1 cellular context compared by ENCODE assay signal in the genomic region with DNA sequence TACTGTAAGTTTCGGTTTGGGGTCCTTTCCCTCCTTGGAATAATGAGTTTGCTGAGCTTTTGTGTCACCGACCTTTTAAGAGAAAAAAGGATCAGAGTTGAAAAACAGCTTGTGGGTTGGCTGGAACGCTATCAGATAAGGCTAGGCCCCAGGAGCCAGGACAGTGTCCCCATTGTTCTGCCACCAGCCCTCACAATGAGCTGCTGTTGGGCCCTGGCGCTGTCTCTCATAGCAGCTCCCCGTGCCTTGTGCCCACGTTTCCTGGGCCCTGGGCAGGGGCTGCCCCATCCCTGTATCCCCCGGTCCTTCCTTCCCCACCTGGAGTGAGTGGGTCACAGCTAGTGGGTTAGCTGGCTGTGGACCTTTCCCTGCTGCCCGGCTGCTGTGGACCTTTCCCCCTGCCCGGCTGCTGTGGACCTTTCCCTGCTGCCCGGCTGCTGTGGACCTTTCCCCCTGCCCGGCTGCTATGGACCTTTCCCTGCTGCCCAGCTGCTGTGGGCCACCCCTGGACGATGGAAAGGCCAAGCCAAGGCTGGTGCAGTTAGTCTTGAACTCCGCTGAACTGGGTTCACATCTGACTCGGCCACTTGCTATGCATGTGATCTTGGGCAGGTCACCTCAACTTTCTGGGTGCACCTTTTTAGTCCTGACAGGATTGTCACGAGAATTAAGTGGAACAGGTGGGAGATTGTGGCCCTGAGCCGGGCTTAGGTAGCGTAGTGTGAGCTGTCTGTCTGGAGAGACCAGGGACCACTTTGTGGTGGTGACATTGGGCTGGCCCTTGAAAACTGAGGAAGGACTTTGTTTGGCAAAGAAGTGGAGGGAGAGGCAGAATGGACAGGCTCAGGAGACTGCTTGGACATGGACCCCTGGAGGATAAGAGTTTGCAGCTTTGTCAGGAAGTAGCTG.
TF ChIP-seq lines count a peak whose summit lies in the region.

No MANE protein-coding gene starts in this region.

TF ChIP-seq in HepG2, 621 proteins besides CTCF, POLR2A, EP300 and RAD21 (continued from another document and continues in another):
- TF ChIP-seq HIVEP1 (CRISPR knock-in tag; IDR thresholded peaks at IDR 0.05) (peak; percentile 59; the same call in 1 of the 2 replicates), ZFYVE20 (CRISPR knock-in tag; IDR thresholded peaks at IDR 0.05; ENCODE audit: borderline replicate concordance, low read depth) (no peak), KLF15 (CRISPR knock-in tag; IDR thresholded peaks at IDR 0.05; ENCODE audit: borderline replicate concordance) (no peak), SNAPC5 (CRISPR knock-in tag; IDR thresholded peaks at IDR 0.05; ENCODE audit: borderline replicate concordance) (no peak), ZC3H13 (CRISPR knock-in tag; IDR thresholded peaks at IDR 0.05) (peak; percentile 47; the same call in 1 of the 2 replicates), XRCC5 (optimal IDR thresholded peaks at IDR 0.05; ENCODE audit: low read length) (no peak), ZBTB26 (CRISPR knock-in tag; IDR thresholded peaks at IDR 0.05; ENCODE audit: borderline replicate concordance) (no peak), ZNF44 (CRISPR knock-in tag; IDR thresholded peaks at IDR 0.05) (0 out of 2 replicates have a peak, but pooled peaks have one; percentile 38), ZNF598 (CRISPR knock-in tag; IDR thresholded peaks at IDR 0.05; ENCODE audit: borderline replicate concordance) (peak; percentile 51; the same call in 1 of the 2 replicates), ZNF850 (CRISPR knock-in tag; conservative IDR thresholded peaks at IDR 0.05) (no peak), ZNF816 (CRISPR knock-in tag; IDR thresholded peaks at IDR 0.05; ENCODE audit: borderline replicate concordance) (no peak; the same call in 1 of the 2 replicates), MAZ (IDR thresholded peaks at IDR 0.05; ENCODE audit: borderline replicate concordance, low read depth, low read length) (no peak), MAZ (CRISPR knock-in tag; IDR thresholded peaks at IDR 0.05; ENCODE audit: low read depth) (no peak; the same call in none of the 2 replicates), MTA3 (CRISPR knock-in tag; IDR thresholded peaks at IDR 0.05) (no peak), GATA4 (IDR thresholded peaks at IDR 0.05; ENCODE audit: borderline replicate concordance, low read depth) (0 out of 2 replicates have a peak, but pooled peaks have one; percentile 40), ZC3H4 (CRISPR knock-in tag; IDR thresholded peaks at IDR 0.05; ENCODE audit: borderline replicate concordance) (peak; percentile 50; the same call in 1 of the 2 replicates), MATR3 (CRISPR knock-in tag; IDR thresholded peaks at IDR 0.05) (no peak), SP1 (IDR thresholded peaks at IDR 0.05) (no peak), SP1 (CRISPR knock-in tag; IDR thresholded peaks at IDR 0.05) (no peak), ZNF652 (CRISPR knock-in tag; IDR thresholded peaks at IDR 0.05; ENCODE audit: borderline replicate concordance, low read depth) (no peak), ZNF205 (CRISPR knock-in tag; IDR thresholded peaks at IDR 0.05) (no peak), CREM (IDR thresholded peaks at IDR 0.05) (peak; percentile 57; the same call in 1 of the 2 replicates), CREM (CRISPR knock-in tag; IDR thresholded peaks at IDR 0.05) (no peak), CAMTA2 (CRISPR knock-in tag; IDR thresholded peaks at IDR 0.05; ENCODE audit: borderline replicate concordance) (peak; percentile 59; the same call in 1 of the 2 replicates), ZNF362 (CRISPR knock-in tag; IDR thresholded peaks at IDR 0.05; ENCODE audit: borderline replicate concordance) (no peak), ZNF564 (CRISPR knock-in tag; IDR thresholded peaks at IDR 0.05) (0 out of 2 replicates have a peak, but pooled peaks have one; percentile 34)
- TF ChIP-seq, protein P1, sequence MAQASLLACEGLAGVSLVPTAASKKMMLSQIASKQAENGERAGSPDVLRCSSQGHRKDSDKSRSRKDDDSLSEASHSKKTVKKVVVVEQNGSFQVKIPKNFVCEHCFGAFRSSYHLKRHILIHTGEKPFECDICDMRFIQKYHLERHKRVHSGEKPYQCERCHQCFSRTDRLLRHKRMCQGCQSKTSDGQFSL (CRISPR knock-in tag; IDR thresholded peaks at IDR 0.05): no peak
- TF ChIP-seq, protein P2, sequence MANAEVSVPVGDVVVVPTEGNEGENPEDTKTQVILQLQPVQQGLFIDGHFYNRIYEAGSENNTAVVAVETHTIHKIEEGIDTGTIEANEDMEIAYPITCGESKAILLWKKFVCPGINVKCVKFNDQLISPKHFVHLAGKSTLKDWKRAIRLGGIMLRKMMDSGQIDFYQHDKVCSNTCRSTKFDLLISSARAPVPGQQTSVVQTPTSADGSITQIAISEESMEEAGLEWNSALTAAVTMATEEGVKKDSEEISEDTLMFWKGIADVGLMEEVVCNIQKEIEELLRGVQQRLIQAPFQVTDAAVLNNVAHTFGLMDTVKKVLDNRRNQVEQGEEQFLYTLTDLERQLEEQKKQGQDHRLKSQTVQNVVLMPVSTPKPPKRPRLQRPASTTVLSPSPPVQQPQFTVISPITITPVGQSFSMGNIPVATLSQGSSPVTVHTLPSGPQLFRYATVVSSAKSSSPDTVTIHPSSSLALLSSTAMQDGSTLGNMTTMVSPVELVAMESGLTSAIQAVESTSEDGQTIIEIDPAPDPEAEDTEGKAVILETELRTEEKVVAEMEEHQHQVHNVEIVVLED (CRISPR knock-in tag; IDR thresholded peaks at IDR 0.05; ENCODE audit: borderline replicate concordance): no peak
- TF ChIP-seq, protein P3, sequence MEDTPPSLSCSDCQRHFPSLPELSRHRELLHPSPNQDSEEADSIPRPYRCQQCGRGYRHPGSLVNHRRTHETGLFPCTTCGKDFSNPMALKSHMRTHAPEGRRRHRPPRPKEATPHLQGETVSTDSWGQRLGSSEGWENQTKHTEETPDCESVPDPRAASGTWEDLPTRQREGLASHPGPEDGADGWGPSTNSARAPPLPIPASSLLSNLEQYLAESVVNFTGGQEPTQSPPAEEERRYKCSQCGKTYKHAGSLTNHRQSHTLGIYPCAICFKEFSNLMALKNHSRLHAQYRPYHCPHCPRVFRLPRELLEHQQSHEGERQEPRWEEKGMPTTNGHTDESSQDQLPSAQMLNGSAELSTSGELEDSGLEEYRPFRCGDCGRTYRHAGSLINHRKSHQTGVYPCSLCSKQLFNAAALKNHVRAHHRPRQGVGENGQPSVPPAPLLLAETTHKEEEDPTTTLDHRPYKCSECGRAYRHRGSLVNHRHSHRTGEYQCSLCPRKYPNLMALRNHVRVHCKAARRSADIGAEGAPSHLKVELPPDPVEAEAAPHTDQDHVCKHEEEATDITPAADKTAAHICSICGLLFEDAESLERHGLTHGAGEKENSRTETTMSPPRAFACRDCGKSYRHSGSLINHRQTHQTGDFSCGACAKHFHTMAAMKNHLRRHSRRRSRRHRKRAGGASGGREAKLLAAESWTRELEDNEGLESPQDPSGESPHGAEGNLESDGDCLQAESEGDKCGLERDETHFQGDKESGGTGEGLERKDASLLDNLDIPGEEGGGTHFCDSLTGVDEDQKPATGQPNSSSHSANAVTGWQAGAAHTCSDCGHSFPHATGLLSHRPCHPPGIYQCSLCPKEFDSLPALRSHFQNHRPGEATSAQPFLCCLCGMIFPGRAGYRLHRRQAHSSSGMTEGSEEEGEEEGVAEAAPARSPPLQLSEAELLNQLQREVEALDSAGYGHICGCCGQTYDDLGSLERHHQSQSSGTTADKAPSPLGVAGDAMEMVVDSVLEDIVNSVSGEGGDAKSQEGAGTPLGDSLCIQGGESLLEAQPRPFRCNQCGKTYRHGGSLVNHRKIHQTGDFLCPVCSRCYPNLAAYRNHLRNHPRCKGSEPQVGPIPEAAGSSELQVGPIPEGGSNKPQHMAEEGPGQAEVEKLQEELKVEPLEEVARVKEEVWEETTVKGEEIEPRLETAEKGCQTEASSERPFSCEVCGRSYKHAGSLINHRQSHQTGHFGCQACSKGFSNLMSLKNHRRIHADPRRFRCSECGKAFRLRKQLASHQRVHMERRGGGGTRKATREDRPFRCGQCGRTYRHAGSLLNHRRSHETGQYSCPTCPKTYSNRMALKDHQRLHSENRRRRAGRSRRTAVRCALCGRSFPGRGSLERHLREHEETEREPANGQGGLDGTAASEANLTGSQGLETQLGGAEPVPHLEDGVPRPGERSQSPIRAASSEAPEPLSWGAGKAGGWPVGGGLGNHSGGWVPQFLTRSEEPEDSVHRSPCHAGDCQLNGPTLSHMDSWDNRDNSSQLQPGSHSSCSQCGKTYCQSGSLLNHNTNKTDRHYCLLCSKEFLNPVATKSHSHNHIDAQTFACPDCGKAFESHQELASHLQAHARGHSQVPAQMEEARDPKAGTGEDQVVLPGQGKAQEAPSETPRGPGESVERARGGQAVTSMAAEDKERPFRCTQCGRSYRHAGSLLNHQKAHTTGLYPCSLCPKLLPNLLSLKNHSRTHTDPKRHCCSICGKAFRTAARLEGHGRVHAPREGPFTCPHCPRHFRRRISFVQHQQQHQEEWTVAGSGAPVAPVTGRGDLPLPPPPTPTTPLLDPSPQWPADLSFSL (CRISPR knock-in tag; IDR thresholded peaks at IDR 0.05): no peak
- TF ChIP-seq, protein P4, sequence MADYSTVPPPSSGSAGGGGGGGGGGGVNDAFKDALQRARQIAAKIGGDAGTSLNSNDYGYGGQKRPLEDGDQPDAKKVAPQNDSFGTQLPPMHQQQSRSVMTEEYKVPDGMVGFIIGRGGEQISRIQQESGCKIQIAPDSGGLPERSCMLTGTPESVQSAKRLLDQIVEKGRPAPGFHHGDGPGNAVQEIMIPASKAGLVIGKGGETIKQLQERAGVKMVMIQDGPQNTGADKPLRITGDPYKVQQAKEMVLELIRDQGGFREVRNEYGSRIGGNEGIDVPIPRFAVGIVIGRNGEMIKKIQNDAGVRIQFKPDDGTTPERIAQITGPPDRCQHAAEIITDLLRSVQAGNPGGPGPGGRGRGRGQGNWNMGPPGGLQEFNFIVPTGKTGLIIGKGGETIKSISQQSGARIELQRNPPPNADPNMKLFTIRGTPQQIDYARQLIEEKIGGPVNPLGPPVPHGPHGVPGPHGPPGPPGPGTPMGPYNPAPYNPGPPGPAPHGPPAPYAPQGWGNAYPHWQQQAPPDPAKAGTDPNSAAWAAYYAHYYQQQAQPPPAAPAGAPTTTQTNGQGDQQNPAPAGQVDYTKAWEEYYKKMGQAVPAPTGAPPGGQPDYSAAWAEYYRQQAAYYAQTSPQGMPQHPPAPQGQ (CRISPR knock-in tag; IDR thresholded peaks at IDR 0.05; ENCODE audit: borderline replicate concordance): 0 out of 2 replicates have a peak, but pooled peaks have one; percentile 59
- TF ChIP-seq, protein P5, sequence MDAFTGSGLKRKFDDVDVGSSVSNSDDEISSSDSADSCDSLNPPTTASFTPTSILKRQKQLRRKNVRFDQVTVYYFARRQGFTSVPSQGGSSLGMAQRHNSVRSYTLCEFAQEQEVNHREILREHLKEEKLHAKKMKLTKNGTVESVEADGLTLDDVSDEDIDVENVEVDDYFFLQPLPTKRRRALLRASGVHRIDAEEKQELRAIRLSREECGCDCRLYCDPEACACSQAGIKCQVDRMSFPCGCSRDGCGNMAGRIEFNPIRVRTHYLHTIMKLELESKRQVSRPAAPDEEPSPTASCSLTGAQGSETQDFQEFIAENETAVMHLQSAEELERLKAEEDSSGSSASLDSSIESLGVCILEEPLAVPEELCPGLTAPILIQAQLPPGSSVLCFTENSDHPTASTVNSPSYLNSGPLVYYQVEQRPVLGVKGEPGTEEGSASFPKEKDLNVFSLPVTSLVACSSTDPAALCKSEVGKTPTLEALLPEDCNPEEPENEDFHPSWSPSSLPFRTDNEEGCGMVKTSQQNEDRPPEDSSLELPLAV (CRISPR knock-in tag; conservative IDR thresholded peaks at IDR 0.05; ENCODE audit: low read depth): no peak
- TF ChIP-seq, protein P6, sequence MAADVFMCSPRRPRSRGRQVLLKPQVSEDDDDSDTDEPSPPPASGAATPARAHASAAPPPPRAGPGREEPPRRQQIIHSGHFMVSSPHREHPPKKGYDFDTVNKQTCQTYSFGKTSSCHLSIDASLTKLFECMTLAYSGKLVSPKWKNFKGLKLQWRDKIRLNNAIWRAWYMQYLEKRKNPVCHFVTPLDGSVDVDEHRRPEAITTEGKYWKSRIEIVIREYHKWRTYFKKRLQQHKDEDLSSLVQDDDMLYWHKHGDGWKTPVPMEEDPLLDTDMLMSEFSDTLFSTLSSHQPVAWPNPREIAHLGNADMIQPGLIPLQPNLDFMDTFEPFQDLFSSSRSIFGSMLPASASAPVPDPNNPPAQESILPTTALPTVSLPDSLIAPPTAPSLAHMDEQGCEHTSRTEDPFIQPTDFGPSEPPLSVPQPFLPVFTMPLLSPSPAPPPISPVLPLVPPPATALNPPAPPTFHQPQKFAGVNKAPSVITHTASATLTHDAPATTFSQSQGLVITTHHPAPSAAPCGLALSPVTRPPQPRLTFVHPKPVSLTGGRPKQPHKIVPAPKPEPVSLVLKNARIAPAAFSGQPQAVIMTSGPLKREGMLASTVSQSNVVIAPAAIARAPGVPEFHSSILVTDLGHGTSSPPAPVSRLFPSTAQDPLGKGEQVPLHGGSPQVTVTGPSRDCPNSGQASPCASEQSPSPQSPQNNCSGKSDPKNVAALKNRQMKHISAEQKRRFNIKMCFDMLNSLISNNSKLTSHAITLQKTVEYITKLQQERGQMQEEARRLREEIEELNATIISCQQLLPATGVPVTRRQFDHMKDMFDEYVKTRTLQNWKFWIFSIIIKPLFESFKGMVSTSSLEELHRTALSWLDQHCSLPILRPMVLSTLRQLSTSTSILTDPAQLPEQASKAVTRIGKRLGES (CRISPR knock-in tag; IDR thresholded peaks at IDR 0.05; ENCODE audit: borderline replicate concordance): no peak
- TF ChIP-seq, protein P7, sequence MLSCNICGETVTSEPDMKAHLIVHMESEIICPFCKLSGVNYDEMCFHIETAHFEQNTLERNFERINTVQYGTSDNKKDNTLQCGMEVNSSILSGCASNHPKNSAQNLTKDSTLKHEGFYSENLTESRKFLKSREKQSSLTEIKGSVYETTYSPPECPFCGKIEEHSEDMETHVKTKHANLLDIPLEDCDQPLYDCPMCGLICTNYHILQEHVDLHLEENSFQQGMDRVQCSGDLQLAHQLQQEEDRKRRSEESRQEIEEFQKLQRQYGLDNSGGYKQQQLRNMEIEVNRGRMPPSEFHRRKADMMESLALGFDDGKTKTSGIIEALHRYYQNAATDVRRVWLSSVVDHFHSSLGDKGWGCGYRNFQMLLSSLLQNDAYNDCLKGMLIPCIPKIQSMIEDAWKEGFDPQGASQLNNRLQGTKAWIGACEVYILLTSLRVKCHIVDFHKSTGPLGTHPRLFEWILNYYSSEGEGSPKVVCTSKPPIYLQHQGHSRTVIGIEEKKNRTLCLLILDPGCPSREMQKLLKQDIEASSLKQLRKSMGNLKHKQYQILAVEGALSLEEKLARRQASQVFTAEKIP (CRISPR knock-in tag; IDR thresholded peaks at IDR 0.05; ENCODE audit: borderline replicate concordance): no peak
